24 cellular contexts compared by ENCODE assay signal in the genomic region with DNA sequence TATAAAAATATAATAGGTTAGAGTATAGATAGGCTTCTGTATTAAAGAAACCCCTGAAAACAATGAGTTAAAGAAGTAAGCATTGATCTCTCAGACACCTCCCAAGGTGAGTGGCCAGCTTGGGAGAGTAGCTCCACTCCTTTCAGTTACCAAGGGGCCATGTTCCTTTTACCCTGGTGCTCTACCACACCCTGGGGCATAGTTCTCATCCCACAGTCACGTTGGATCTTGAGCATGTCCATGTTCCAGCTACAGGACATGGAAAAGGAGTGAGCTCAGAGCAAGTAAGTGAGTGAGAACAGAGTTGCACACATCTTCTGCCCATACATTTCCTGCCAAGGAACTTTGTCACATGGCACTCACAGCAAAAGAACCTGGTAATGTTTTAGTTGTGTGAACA.
"Had no signal": no experiment of that assay in that cellular context is flagged by ENCODE, and none has a peak within 500 bp of the region (broad histone marks: within the 10 kb centered on the region; RNA-seq: fewer than 3 reads in every experiment).

No MANE protein-coding gene starts in this region.

- H3K4me1 ChIP-seq: esophagus muscularis mucosa, gastrocnemius medialis, neural progenitor cell, uterus had no signal

- H3K27ac ChIP-seq: esophagus muscularis mucosa, gastrocnemius medialis, neural progenitor cell, uterus, WERI-Rb-1 had no signal

- H3K27me3 ChIP-seq: dorsolateral prefrontal cortex, esophagus muscularis mucosa, gastrocnemius medialis, neural progenitor cell, uterus had no signal

- H3K9me3 ChIP-seq: esophagus muscularis mucosa, gastrocnemius medialis, uterus had no signal

- H3K36me3 ChIP-seq: esophagus muscularis mucosa, gastrocnemius medialis, neural progenitor cell, uterus, WERI-Rb-1 had no signal

- DNase-seq: activated CD4-positive, alpha-beta T cell treated with anti-CD3 and anti-CD28 coated beads, Interleukin-2, amount 10 ng/mL, durations not matched to agents 7 days and 5 days; activated CD4-positive, CD25-positive, alpha-beta regulatory T cell treated with anti-CD3 and anti-CD28 coated beads, Interleukin-2, amount 50 U/mL, for 72 hours; activated CD8-positive, alpha-beta T cell treated with anti-CD3 and anti-CD28 coated beads, Interleukin-2, amount 10 ng/mL, durations not matched to agents 7 days and 5 days; activated gamma-delta T cell treated with Interleukin-2 at 50 U/mL for 16 hours; activated T-cell treated with anti-CD3 and anti-CD28 coated beads, Interleukin-2, amount 50 U/mL, for 1 hour; aorta; central memory CD4-positive, alpha-beta T cell; dorsolateral prefrontal cortex; effector memory CD8-positive, alpha-beta T cell; gastrocnemius medialis; hypothalamus; mesenchymal stem cell; naive thymus-derived CD4-positive, alpha-beta T cell; stimulated activated CD4-positive, alpha-beta T cell treated with anti-CD3 and anti-CD28 coated beads, Interleukin-15, amount 100 ng/mL, for 24 hours; trophoblast cell; uterus; WERI-Rb-1 had no signal

- H2AFZ ChIP-seq: neural progenitor cell had no signal

- FAIRE-seq: endothelial cell of umbilical vein, TTC549 had no signal

- H3K4me3 ChIP-seq: dorsolateral prefrontal cortex, esophagus muscularis mucosa, gastrocnemius medialis, neural progenitor cell, smooth muscle cell, uterus had no signal

- H3K9ac ChIP-seq: neural progenitor cell had no signal

- H3K4me2 ChIP-seq: neural progenitor cell, smooth muscle cell had no signal

- ATAC-seq: activated CD8-positive, alpha-beta T cell treated with anti-CD3 and anti-CD28 coated beads, Interleukin-2, amount 10 ng/mL, durations not matched to agents 7 days and 5 days; effector memory CD8-positive, alpha-beta T cell; gastrocnemius medialis; naive thymus-derived CD4-positive, alpha-beta T cell; sciatic nerve; stimulated activated memory B cell treated with anti-CD40 and anti-IgM and Interleukin-4, amounts not matched to agents 10 μg/mL and 1 μg/mL and 100 μg/mL, for 72 hours had no signal
